ENCODE assay signal across 28 cellular contexts in genomic region chr1:29779146-29779545, GRCh38.
"Had no signal": no experiment of that assay in that cellular context is flagged by ENCODE, and none has a peak within 500 bp of the region (broad histone marks: within the 10 kb centered on the region; RNA-seq: fewer than 3 reads in every experiment).

No MANE protein-coding gene starts in this region.

- H3K27ac ChIP-seq: coronary artery, dorsolateral prefrontal cortex, gastrocnemius medialis, heart left ventricle had no signal

- DNase-seq: activated CD4-positive, alpha-beta memory T cell treated with anti-CD3 and anti-CD28 coated beads for 36 hours; activated CD4-positive, alpha-beta T cell treated with anti-CD3 and anti-CD28 coated beads for 36 hours; activated CD4-positive, alpha-beta T cell treated with anti-CD3 and anti-CD28 coated beads, Interleukin-2, amount 10 ng/mL, durations not matched to agents 24 days and 14 days; activated CD4-positive, CD25-positive, alpha-beta regulatory T cell; activated CD4-positive, CD25-positive, alpha-beta regulatory T cell treated with anti-CD3 and anti-CD28 coated beads, Interleukin-2, amount 50 U/mL, for 72 hours; activated effector memory CD4-positive, alpha-beta T cell treated with Interleukin-2 at 50 U/mL for 16 hours; activated gamma-delta T cell treated with Interleukin-2 at 50 U/mL for 16 hours; activated naive CD4-positive, alpha-beta T cell treated with anti-CD3 and anti-CD28 coated beads, Interleukin-2, amount 50 U/mL, for 16 hours; activated naive CD4-positive, alpha-beta T cell treated with Interleukin-2 at 50 U/mL for 16 hours; activated T-cell treated with anti-CD3 and anti-CD28 coated beads, Interleukin-2, amount 50 U/mL, for 4 hours; amniotic stem cell; anterior cingulate cortex; central memory CD4-positive, alpha-beta T cell; cerebellar nuclear complex; effector memory CD4-positive, alpha-beta T cell; endodermal cell; foreskin fibroblast; gastrocnemius medialis; glutamatergic neuron; heart left ventricle; SW 1271; T-cell; T-helper 2 cell had no signal

- ATAC-seq: activated CD4-positive, alpha-beta T cell treated with anti-CD3 and anti-CD28 coated beads for 36 hours; activated CD8-positive, alpha-beta T cell treated with anti-CD3 and anti-CD28 coated beads, Interleukin-2, amount 10 ng/mL, durations not matched to agents 7 days and 5 days; activated T-cell treated with anti-CD3 and anti-CD28 coated beads, Interleukin-2, amount 50 U/mL, for 4 hours; activated T-helper 17 cell treated with anti-CD3 and anti-CD28 coated beads, Interleukin-2, amount 50 U/mL, for 72 hours; esophagus mucosa; gastrocnemius medialis; heart left ventricle; T-cell had no signal

- H3K4me1 ChIP-seq: gastrocnemius medialis, heart left ventricle had no signal

- H3K4me3 ChIP-seq: coronary artery, dorsolateral prefrontal cortex, gastrocnemius medialis, heart left ventricle had no signal

- H3K36me3 ChIP-seq: gastrocnemius medialis, heart left ventricle had no signal

- H3K9me3 ChIP-seq: gastrocnemius medialis had no signal
